In the genomic region with DNA sequence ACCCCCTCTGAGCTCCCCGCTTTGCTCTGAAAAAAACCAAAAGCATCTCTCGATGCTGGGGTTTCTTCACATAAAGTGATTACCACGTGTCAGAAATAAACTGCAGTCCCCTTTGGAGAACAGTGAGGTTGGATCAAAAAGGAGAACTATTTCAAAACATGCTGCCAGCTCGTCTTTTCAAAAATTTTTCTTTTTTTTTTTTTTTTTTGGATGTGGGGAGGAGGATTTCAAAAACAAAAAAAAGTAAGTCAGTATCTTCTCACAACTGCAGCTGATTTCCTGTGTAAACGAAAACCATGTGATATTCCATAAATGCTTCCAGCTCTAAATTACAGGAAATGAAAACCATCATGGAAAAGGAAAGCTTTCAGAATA, we compare ENCODE assay signal across 8 cellular contexts.
DNase-seq lines count a peak whose midpoint lies in the region; ATAC-seq and TF ChIP-seq lines count a peak whose summit lies in the region.

No MANE protein-coding gene starts in this region.

- WGBS in right cardiac atrium: 0% methylated on average over 5 of the region's 5 CpGs
- 0 to 2% methylated on average over 5 of the region's 5 CpGs for WGBS in sigmoid colon, 2 donors

- no peaks in the 10 kb centered on the region for H3K36me3 ChIP-seq in sigmoid colon

- no peak for TF ChIP-seq POLR2A in sigmoid colon (IDR thresholded peaks at IDR 0.05)

- peak overlapping the region; percentile 90 for H3K4me3 ChIP-seq in right cardiac atrium (ENCODE audit: low read length)
- H3K4me3 ChIP-seq in sigmoid colon: peak overlapping the region; percentile 47 to 74 (median 61)

- peak in 1 of 4 donors; percentile 32 for TF ChIP-seq EP300 in sigmoid colon (IDR thresholded peaks at IDR 0.05)

- H3K9me3 Mint-ChIP-seq in activated CD4-positive, alpha-beta T cell treated with anti-CD3 and anti-CD28 coated beads, Interleukin-2, amount 10 ng/mL, durations not matched to agents 24 days and 14 days: no peaks in the 10 kb centered on the region
- no peaks in the 10 kb centered on the region for H3K9me3 Mint-ChIP-seq in activated T-helper 2 cell treated with anti-CD3 and anti-CD28 coated beads, Interferon-gamma antibody, Interleukin-2, Interleukin-4, amounts not matched to agents 10 μg/mL and 5 μg/mL and 100 μg/mL, durations not matched to agents 14 hours and 24 hours and 36 hours

- no peaks in the 10 kb centered on the region for H3K36me3 Mint-ChIP-seq in activated CD4-positive, alpha-beta T cell treated with anti-CD3 and anti-CD28 coated beads, Interleukin-2, amount 10 ng/mL, durations not matched to agents 24 days and 14 days (ENCODE audit: low read depth)
- H3K36me3 Mint-ChIP-seq in activated T-helper 2 cell treated with anti-CD3 and anti-CD28 coated beads, Interferon-gamma antibody, Interleukin-2, Interleukin-4, amounts not matched to agents 10 μg/mL and 5 μg/mL and 100 μg/mL, durations not matched to agents 14 hours and 24 hours and 36 hours (ENCODE audit: low read depth): no peaks in the 10 kb centered on the region

- H3K4me3 Mint-ChIP-seq in activated CD4-positive, alpha-beta T cell treated with anti-CD3 and anti-CD28 coated beads, Interleukin-2, amount 10 ng/mL, durations not matched to agents 24 days and 14 days: peak overlapping the region; percentile 84
- peak overlapping the region; percentile 75 for H3K4me3 Mint-ChIP-seq in activated T-helper 2 cell treated with anti-CD3 and anti-CD28 coated beads, Interferon-gamma antibody, Interleukin-2, Interleukin-4, amounts not matched to agents 10 μg/mL and 5 μg/mL and 100 μg/mL, durations not matched to agents 14 hours and 24 hours and 36 hours (ENCODE audit: low read depth)

- H3K9me3 ChIP-seq in right cardiac atrium (ENCODE audit: control insufficient read depth, low read length) (no peaks in the 10 kb centered on the region), sigmoid colon (no peaks in the 10 kb centered on the region)

- DNase-seq in activated CD4-positive, alpha-beta T cell treated with anti-CD3 and anti-CD28 coated beads, Interleukin-2, amount 10 ng/mL, durations not matched to agents 24 days and 14 days: no peak
- no peak for DNase-seq in activated CD4-positive, alpha-beta T cell treated with anti-CD3 and anti-CD28 coated beads for 48 hours
- DNase-seq in activated T-helper 2 cell treated with anti-CD3 and anti-CD28 coated beads, Interferon-gamma antibody, Interleukin-2, Interleukin-4, amounts not matched to agents 10 μg/mL and 5 μg/mL and 100 μg/mL, durations not matched to agents 14 hours and 24 hours and 36 hours (ENCODE audit: low spot score): no peak
- DNase-seq in right cardiac atrium: no peak
- DNase-seq in sigmoid colon: peak; percentile 44
- no peak for DNase-seq in EL
- no peak for DNase-seq in activated CD8-positive, alpha-beta memory T cell treated with anti-CD3 and anti-CD28 coated beads, Interleukin-2, amount 50 U/mL, for 48 hours
- no peak for DNase-seq in DMS153 (lab: John Stamatoyannopoulos, UW)

- TF ChIP-seq CTCF in sigmoid colon (IDR thresholded peaks at IDR 0.05): no peak

- no peaks in the 10 kb centered on the region for H3K27me3 Mint-ChIP-seq in activated CD4-positive, alpha-beta T cell treated with anti-CD3 and anti-CD28 coated beads, Interleukin-2, amount 10 ng/mL, durations not matched to agents 24 days and 14 days
- H3K27me3 Mint-ChIP-seq in activated T-helper 2 cell treated with anti-CD3 and anti-CD28 coated beads, Interferon-gamma antibody, Interleukin-2, Interleukin-4, amounts not matched to agents 10 μg/mL and 5 μg/mL and 100 μg/mL, durations not matched to agents 14 hours and 24 hours and 36 hours (ENCODE audit: low read depth): peaks cover 2% of the 10 kb centered on the region

- peaks cover 33% of the 10 kb centered on the region for H3K4me1 Mint-ChIP-seq in activated CD4-positive, alpha-beta T cell treated with anti-CD3 and anti-CD28 coated beads, Interleukin-2, amount 10 ng/mL, durations not matched to agents 24 days and 14 days
- peaks cover 31% of the 10 kb centered on the region for H3K4me1 Mint-ChIP-seq in activated T-helper 2 cell treated with anti-CD3 and anti-CD28 coated beads, Interferon-gamma antibody, Interleukin-2, Interleukin-4, amounts not matched to agents 10 μg/mL and 5 μg/mL and 100 μg/mL, durations not matched to agents 14 hours and 24 hours and 36 hours (ENCODE audit: low read depth)

- H3K27ac Mint-ChIP-seq in activated CD4-positive, alpha-beta T cell treated with anti-CD3 and anti-CD28 coated beads, Interleukin-2, amount 10 ng/mL, durations not matched to agents 24 days and 14 days: peak overlapping the region; percentile 86
- peak overlapping the region; percentile 66 for H3K27ac Mint-ChIP-seq in activated T-helper 2 cell treated with anti-CD3 and anti-CD28 coated beads, Interferon-gamma antibody, Interleukin-2, Interleukin-4, amounts not matched to agents 10 μg/mL and 5 μg/mL and 100 μg/mL, durations not matched to agents 14 hours and 24 hours and 36 hours

- intact Hi-C loops in activated CD4-positive, alpha-beta T cell treated with anti-CD3 and anti-CD28 coated beads, Interleukin-2, amount 10 ng/mL, durations not matched to agents 24 days and 14 days (cut with micrococcal nuclease): loop anchor here (1.0 to 10.0 kb wide), 7 partner anchors 56 to 1024 kb away; partner anchors contain the start of gene ZEB1
- intact Hi-C loops in activated T-helper 2 cell treated with anti-CD3 and anti-CD28 coated beads, Interferon-gamma antibody, Interleukin-2, Interleukin-4, amounts not matched to agents 10 μg/mL and 5 μg/mL and 100 μg/mL, durations not matched to agents 14 hours and 24 hours and 36 hours (cut with micrococcal nuclease): loop anchor here (1.0 to 10.0 kb wide), 9 partner anchors 57 to 1024 kb away; partner anchors contain the start of gene ZNF438
- intact Hi-C loops in right cardiac atrium (cut with DNase I): loop anchor here (5.0 to 10.0 kb wide), 6 partner anchors 240 to 700 kb away; partner anchors contain the start of genes ZEB1 (in 2 of the 4) and ZNF438 (in 1 of the 4)
- intact Hi-C loops in sigmoid colon (cut with DNase I): loop anchor here (1.0 to 5.0 kb wide), 6 partner anchors 32 to 1023 kb away; no protein-coding TSS in a partner anchor

- H3K27ac ChIP-seq in right cardiac atrium (ENCODE audit: low read length): peak overlapping the region; percentile 91
- peak overlapping the region; percentile 92 to 99 (median 93) for H3K27ac ChIP-seq in sigmoid colon

- H3K4me1 ChIP-seq in right cardiac atrium (ENCODE audit: control insufficient read depth, insufficient read depth, low read length) (no peaks in the 10 kb centered on the region), sigmoid colon (peaks cover 0 to 47% (median 38%) of the 10 kb centered on the region in 4 donors)

- peak in 1 of 2 donors; percentile 28 for ATAC-seq in right cardiac atrium

- H3K27me3 ChIP-seq in right cardiac atrium (ENCODE audit: control insufficient read depth, insufficient read depth) (no peaks in the 10 kb centered on the region), sigmoid colon (no peaks in the 10 kb centered on the region)
